Comparison of ENCODE assay signal across 1 cellular context in the genomic region with DNA sequence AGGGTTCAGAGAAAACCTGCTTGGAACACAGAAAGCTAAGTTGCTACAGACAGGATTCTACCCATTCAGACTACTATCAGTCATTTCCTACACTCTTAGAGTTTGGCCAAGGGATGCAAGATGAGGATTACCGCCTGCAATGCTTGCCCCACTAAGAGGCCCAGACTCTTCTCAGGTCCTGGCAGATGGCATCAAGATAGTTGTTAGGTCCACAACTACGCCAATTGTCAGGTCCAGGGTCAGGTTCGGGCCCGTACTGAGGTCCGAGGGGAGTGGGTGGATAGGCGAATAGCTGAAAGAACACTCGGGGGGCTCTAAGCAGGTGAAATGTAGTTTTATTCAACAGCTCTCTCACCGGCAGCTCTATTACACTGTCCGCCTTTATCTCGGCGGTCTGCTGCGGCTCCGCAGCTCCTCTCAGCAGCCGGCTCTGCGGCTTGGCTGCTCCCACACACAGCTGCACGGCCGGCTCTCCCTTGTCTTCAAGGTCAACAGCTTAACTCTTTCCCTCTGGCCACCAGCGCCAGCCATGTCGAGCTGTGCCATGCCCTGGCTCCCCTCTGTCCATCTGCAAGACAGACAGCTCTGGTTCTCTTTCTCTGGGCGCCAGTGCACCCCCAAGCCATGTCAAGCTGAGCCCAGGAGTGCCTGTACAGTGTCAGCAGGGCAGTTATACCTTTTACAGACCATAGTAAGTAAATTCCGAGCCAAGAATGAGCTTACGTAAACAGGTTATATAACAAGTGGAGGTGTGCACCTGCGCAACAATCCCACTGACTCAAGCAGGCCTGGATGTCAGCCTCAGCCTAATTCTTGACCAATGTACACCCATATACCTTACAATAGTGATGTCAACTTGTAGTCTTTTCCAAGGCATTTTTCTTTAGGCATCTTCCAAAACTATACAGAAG.
TF ChIP-seq lines count a peak whose summit lies in the region.

No MANE protein-coding gene starts in this region.

TF ChIP-seq in HepG2, 621 proteins besides CTCF, POLR2A, EP300 and RAD21 (continued from another document):
- TF ChIP-seq ZNF567 (CRISPR knock-in tag; IDR thresholded peaks at IDR 0.05; ENCODE audit: borderline replicate concordance): no peak
- no peak for TF ChIP-seq KDM5A (IDR thresholded peaks at IDR 0.05; ENCODE audit: borderline replicate concordance, low read length)
- 0 out of 2 replicates have a peak, but pooled peaks have one; percentile 18 for TF ChIP-seq HDAC1 (CRISPR knock-in tag; IDR thresholded peaks at IDR 0.05)
- TF ChIP-seq, protein P1, sequence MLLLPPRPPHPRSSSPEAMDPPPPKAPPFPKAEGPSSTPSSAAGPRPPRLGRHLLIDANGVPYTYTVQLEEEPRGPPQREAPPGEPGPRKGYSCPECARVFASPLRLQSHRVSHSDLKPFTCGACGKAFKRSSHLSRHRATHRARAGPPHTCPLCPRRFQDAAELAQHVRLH (CRISPR knock-in tag; IDR thresholded peaks at IDR 0.05; ENCODE audit: borderline replicate concordance, low read depth): no peak
- TF ChIP-seq PRPF4 (IDR thresholded peaks at IDR 0.05; ENCODE audit: low read depth, low read length, poor library complexity, severe bottlenecking): no peak
